Comparison of ENCODE assay signal across 1 cellular context in the genomic region with DNA sequence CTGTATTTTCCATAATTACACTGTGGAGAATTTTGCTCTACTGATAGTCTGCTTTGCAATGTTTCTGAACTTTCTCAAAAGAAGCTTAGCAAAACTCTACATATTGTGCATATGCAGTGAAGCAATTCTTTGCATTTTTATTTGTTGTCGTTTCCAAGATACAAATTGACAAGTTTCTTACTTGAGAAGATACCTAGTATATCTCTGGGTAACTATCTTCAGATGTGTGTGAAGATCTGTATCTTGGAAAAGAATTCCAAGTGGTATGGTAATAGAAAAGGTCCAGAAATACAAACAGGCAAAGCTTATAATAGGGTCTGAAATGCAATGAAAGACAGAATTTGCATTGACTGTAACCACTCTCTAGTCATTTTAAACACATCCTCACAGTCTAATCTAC.
TF ChIP-seq lines count a peak whose summit lies in the region.

No MANE protein-coding gene starts in this region.

TF ChIP-seq in SK-N-SH treated with all-trans-retinoic acid at 6 μM for 48 hours, 23 proteins besides CTCF, POLR2A, EP300 and RAD21 (continued from another document):
- TF ChIP-seq, protein P1, sequence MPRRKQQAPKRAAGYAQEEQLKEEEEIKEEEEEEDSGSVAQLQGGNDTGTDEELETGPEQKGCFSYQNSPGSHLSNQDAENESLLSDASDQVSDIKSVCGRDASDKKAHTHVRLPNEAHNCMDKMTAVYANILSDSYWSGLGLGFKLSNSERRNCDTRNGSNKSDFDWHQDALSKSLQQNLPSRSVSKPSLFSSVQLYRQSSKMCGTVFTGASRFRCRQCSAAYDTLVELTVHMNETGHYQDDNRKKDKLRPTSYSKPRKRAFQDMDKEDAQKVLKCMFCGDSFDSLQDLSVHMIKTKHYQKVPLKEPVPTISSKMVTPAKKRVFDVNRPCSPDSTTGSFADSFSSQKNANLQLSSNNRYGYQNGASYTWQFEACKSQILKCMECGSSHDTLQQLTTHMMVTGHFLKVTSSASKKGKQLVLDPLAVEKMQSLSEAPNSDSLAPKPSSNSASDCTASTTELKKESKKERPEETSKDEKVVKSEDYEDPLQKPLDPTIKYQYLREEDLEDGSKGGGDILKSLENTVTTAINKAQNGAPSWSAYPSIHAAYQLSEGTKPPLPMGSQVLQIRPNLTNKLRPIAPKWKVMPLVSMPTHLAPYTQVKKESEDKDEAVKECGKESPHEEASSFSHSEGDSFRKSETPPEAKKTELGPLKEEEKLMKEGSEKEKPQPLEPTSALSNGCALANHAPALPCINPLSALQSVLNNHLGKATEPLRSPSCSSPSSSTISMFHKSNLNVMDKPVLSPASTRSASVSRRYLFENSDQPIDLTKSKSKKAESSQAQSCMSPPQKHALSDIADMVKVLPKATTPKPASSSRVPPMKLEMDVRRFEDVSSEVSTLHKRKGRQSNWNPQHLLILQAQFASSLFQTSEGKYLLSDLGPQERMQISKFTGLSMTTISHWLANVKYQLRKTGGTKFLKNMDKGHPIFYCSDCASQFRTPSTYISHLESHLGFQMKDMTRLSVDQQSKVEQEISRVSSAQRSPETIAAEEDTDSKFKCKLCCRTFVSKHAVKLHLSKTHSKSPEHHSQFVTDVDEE (CRISPR knock-in tag; IDR thresholded peaks at IDR 0.05) = no peak
